In the genomic region with DNA sequence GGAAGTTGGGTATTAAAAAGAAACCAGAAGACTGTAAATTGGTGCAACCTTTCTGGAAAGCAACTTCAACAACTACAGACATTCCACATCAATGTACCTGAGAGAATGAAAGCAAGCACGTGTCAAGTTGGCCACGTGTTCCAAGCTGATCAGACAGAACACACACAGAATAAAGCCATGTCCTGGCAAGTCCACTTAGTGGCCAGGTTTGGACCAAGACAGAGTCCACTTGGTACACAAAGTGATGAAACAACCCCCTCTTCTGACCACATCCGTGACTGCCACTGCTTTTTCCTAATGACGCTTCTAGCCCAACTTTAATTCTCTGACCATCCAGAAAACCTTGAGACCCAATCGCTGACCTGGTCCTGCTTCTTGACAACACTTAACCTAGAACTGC, we compare ENCODE assay signal across 8 cellular contexts.
DNase-seq lines count a peak whose midpoint lies in the region; ATAC-seq, FAIRE-seq and TF ChIP-seq lines count a peak whose summit lies in the region.

No MANE protein-coding gene starts in this region.

- intact Hi-C loops in body of pancreas (cut with DNase I), result loop anchor here (2.0 to 10.0 kb wide), 3 partner anchors 68 to 246 kb away; no protein-coding TSS in a partner anchor
- intact Hi-C loops in HepG2 (cut with micrococcal nuclease; ENCODE audit: unreplicated experiment), result loop anchor here (1.0 kb wide), 2 partner anchors 77 to 244 kb away; no protein-coding TSS in a partner anchor

- BruUV-seq in HepG2 (replicated peaks; lab: Mats Ljungman, UMichigan), result no TSS peak

- H3K4me3 ChIP-seq in body of pancreas (no peak overlapping the region), HepG2 (replicated peaks in 1 of 3; ENCODE audit: insufficient read depth in 1 of 3, low read depth in 2 of 3, low read length in 3 of 3) (no peak overlapping the region)

- H3K4me2 ChIP-seq in HepG2 (ENCODE audit: low read depth, low read length), result no peak overlapping the region

- WGBS in body of pancreas, 2 donors, result 35 to 39% methylated on average over 5 of the region's 5 CpGs
- 9% methylated on average over 5 of the region's 5 CpGs for WGBS in HepG2 (ENCODE audit: low lambda C conversion rate)

- no peaks in the 10 kb centered on the region for H4K20me1 ChIP-seq in HepG2 (ENCODE audit: insufficient read depth, low read length)

- H3K79me2 ChIP-seq in HepG2 (ENCODE audit: insufficient read depth, low read length), result no peaks in the 10 kb centered on the region

- POLR2A ChIA-PET in HEK293T (lab: Yijun Ruan, JAX) (no interaction called here), HepG2 (lab: Yijun Ruan, JAX) (no interaction called here)

- no peak overlapping the region for H3K27ac ChIP-seq in body of pancreas
- H3K27ac ChIP-seq in HepG2 (ENCODE audit: extremely low read length, insufficient read depth, low read length), result no peak overlapping the region

- H3K9me3 ChIP-seq in body of pancreas, result no peaks in the 10 kb centered on the region
- no peaks in the 10 kb centered on the region for H3K9me3 ChIP-seq in HepG2 (ENCODE audit: low read length)

- H3K27me3 ChIP-seq in body of pancreas (no peaks in the 10 kb centered on the region), HepG2 (ENCODE audit: control insufficient read depth in 1 of 2, insufficient read depth in 2 of 2, low read length in 2 of 2) (no peaks in the 10 kb centered on the region)

- peak; percentile 94 for TF ChIP-seq RAD21 in HepG2 (CRISPR knock-in tag; IDR thresholded peaks at IDR 0.05)

- FAIRE-seq in HepG2 (lab: Jason Lieb, UNC), result peak; percentile 83

- H3K36me3 ChIP-seq in body of pancreas (replicated peaks in 1 of 2; ENCODE audit: insufficient read depth in 1 of 2, low read depth in 2 of 2) (peaks cover 0 to 1% of the 10 kb centered on the region in 2 donors), HepG2 (replicated peaks in 1 of 2; ENCODE audit: control insufficient read depth in 1 of 2, insufficient read depth in 2 of 2, low read length in 2 of 2) (no peaks in the 10 kb centered on the region)

- no peak overlapping the region for H3K9ac ChIP-seq in HepG2 (ENCODE audit: insufficient read depth, low read depth, low read length)

- in situ Hi-C loops in HepG2 (cut with HindIII; ENCODE audit: extremely low pct_ligation_motif_present, low pct_unique_long_range_greater_than_20kb), result loop anchor here (5.0 kb wide), 2 partner anchors 76 to 241 kb away; no protein-coding TSS in a partner anchor

- H3K4me1 ChIP-seq in body of pancreas, result peaks cover 24% of the 10 kb centered on the region
- H3K4me1 ChIP-seq in HepG2 (ENCODE audit: insufficient read depth, low read length), result peaks cover 19% of the 10 kb centered on the region

- TF ChIP-seq EP300 in HepG2 (IDR thresholded peaks at IDR 0.05; ENCODE audit: low read depth in 2 of 2, low read length in 2 of 2) (no peak), HepG2 (CRISPR knock-in tag; IDR thresholded peaks at IDR 0.05; ENCODE audit: borderline replicate concordance) (no peak)

- DNase-seq in AG20443 (ENCODE audit: low spot score) (peak; percentile 64), HEK293T (ENCODE audit: extremely low spot score) (peak; percentile 39), body of pancreas (peak; percentile 51 to 68 (median 60)), HepG2 (ENCODE audit: low spot score) (peak; percentile 80), NCI-H345 (lab: John Stamatoyannopoulos, UW) (no peak), NOMO-1 treated with DMSO at 0.1 percent for 48 hours (lab: John Stamatoyannopoulos, UW; ENCODE audit: unreplicated experiment) (no peak)

- no peak for TF ChIP-seq POLR2A in body of pancreas (IDR thresholded peaks at IDR 0.05)
- TF ChIP-seq POLR2A in HepG2 (IDR thresholded peaks at IDR 0.05; ENCODE audit: insufficient read depth in 1 of 2, low read depth in 2 of 2, low read length in 2 of 2), result no peak

- no peak overlapping the region for H2AFZ ChIP-seq in HepG2 (ENCODE audit: low read length)

- CTCF ChIA-PET in HEK293T (lab: Yijun Ruan, JAX), result interaction anchor here (0.5 to 2.0 kb wide), 7 partner anchors 9 to 245 kb away, joined by 3 to 10 read pairs (median 4); no protein-coding TSS in a partner anchor
- CTCF ChIA-PET in HepG2 (lab: Yijun Ruan, JAX; ENCODE audit: low intra/inter-chr PET ratio, low total read pairs), result interaction anchor here (1.2 to 4.2 kb wide), 3 partner anchors 77 to 245 kb away, joined by 5 to 57 read pairs (median 9); no protein-coding TSS in a partner anchor

- peak; percentile 48 for ATAC-seq in body of pancreas
- peak; percentile 96 for ATAC-seq in HepG2
- no peak for ATAC-seq in HG02763 (IDR thresholded peaks at IDR 0.05; ENCODE audit: unreplicated experiment)
- ATAC-seq in HG03139 (IDR thresholded peaks at IDR 0.05; ENCODE audit: unreplicated experiment), result no peak

- TF ChIP-seq CTCF in body of pancreas (IDR thresholded peaks at IDR 0.05) (peak in 6 of 7 experiments; percentile 22 to 70 (median 66)), HepG2 (CRISPR knock-in tag; IDR thresholded peaks at IDR 0.05) (peak; percentile 94)

TF ChIP-seq in HEK293T, 16 proteins besides CTCF, POLR2A, EP300 and RAD21:
- TF ChIP-seq, protein P1, sequence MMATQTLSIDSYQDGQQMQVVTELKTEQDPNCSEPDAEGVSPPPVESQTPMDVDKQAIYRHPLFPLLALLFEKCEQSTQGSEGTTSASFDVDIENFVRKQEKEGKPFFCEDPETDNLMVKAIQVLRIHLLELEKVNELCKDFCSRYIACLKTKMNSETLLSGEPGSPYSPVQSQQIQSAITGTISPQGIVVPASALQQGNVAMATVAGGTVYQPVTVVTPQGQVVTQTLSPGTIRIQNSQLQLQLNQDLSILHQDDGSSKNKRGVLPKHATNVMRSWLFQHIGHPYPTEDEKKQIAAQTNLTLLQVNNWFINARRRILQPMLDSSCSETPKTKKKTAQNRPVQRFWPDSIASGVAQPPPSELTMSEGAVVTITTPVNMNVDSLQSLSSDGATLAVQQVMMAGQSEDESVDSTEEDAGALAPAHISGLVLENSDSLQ (IDR thresholded peaks at IDR 0.05), result no peak
- no peak for TF ChIP-seq LEF1 (IDR thresholded peaks at IDR 0.05; ENCODE audit: borderline replicate concordance)
- TF ChIP-seq ZNF384 (IDR thresholded peaks at IDR 0.05), result no peak
- TF ChIP-seq ARNT (IDR thresholded peaks at IDR 0.05), result no peak
- TF ChIP-seq TARDBP (IDR thresholded peaks at IDR 0.05), result no peak
- TF ChIP-seq NFRKB (IDR thresholded peaks at IDR 0.05), result no peak
- TF ChIP-seq HDGF (IDR thresholded peaks at IDR 0.05; ENCODE audit: borderline replicate concordance), result no peak
- TF ChIP-seq FOXK2 (IDR thresholded peaks at IDR 0.05), result no peak
- no peak for TF ChIP-seq SP1 (IDR thresholded peaks at IDR 0.05)
- TF ChIP-seq CTBP1 (IDR thresholded peaks at IDR 0.05; ENCODE audit: borderline replicate concordance), result no peak
- no peak for TF ChIP-seq BHLHE40 (IDR thresholded peaks at IDR 0.05; ENCODE audit: borderline replicate concordance)
- no peak for TF ChIP-seq L3MBTL2 (conservative IDR thresholded peaks at IDR 0.05)
- TF ChIP-seq FOXA1 (IDR thresholded peaks at IDR 0.05), result no peak
- TF ChIP-seq ELF4 (IDR thresholded peaks at IDR 0.05), result no peak
- TF ChIP-seq SUZ12 (IDR thresholded peaks at IDR 0.05), result no peak
- TF ChIP-seq FOXM1 (IDR thresholded peaks at IDR 0.05; ENCODE audit: borderline replicate concordance), result no peak

TF ChIP-seq in HepG2, 621 proteins besides CTCF, POLR2A, EP300 and RAD21 (continues in another document):
- TF ChIP-seq IKZF4 (CRISPR knock-in tag; IDR thresholded peaks at IDR 0.05; ENCODE audit: borderline replicate concordance, low read depth, not compliant biosample characterization) (no peak), MIXL1 (CRISPR knock-in tag; IDR thresholded peaks at IDR 0.05) (peak; percentile 48; the same call in 1 of the 2 replicates), ZNF816 (CRISPR knock-in tag; IDR thresholded peaks at IDR 0.05; ENCODE audit: borderline replicate concordance) (no peak), ZNF598 (CRISPR knock-in tag; IDR thresholded peaks at IDR 0.05; ENCODE audit: borderline replicate concordance) (no peak), ZMYM4 (CRISPR knock-in tag; IDR thresholded peaks at IDR 0.05) (peak; percentile 52; the same call in 1 of the 2 replicates), RFXANK (CRISPR knock-in tag; IDR thresholded peaks at IDR 0.05) (no peak), CREB1 (IDR thresholded peaks at IDR 0.05) (0 out of 2 replicates have a peak, but pooled peaks have one; percentile 14), CREB1 (CRISPR knock-in tag; IDR thresholded peaks at IDR 0.05) (no peak), HDAC2 (CRISPR knock-in tag; IDR thresholded peaks at IDR 0.05) (peak; percentile 23; the same call in 1 of the 2 replicates)
- TF ChIP-seq, protein P2, sequence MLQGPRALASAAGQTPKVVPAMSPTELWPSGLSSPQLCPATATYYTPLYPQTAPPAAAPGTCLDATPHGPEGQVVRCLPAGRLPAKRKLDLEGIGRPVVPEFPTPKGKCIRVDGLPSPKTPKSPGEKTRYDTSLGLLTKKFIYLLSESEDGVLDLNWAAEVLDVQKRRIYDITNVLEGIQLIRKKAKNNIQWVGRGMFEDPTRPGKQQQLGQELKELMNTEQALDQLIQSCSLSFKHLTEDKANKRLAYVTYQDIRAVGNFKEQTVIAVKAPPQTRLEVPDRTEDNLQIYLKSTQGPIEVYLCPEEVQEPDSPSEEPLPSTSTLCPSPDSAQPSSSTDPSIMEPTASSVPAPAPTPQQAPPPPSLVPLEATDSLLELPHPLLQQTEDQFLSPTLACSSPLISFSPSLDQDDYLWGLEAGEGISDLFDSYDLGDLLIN (CRISPR knock-in tag; IDR thresholded peaks at IDR 0.05; ENCODE audit: borderline replicate concordance), result no peak
- TF ChIP-seq, protein P3, sequence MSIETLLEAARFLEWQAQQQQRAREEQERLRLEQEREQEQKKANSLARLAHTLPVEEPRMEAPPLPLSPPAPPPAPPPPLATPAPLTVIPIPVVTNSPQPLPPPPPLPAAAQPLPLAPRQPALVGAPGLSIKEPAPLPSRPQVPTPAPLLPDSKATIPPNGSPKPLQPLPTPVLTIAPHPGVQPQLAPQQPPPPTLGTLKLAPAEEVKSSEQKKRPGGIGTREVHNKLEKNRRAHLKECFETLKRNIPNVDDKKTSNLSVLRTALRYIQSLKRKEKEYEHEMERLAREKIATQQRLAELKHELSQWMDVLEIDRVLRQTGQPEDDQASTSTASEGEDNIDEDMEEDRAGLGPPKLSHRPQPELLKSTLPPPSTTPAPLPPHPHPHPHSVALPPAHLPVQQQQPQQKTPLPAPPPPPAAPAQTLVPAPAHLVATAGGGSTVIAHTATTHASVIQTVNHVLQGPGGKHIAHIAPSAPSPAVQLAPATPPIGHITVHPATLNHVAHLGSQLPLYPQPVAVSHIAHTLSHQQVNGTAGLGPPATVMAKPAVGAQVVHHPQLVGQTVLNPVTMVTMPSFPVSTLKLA (IDR thresholded peaks at IDR 0.05), result peak; percentile 72

Comparison
In these comparisons a context has a peak if more than half of its experiments do, and no peak if none do; other contexts are left out.
1. DNase-seq: peak in AG20443 (single experiment), HEK293T (single experiment), body of pancreas (4 of 4) and HepG2 (single experiment); none in NCI-H345 (single experiment) and NOMO-1 treated with DMSO at 0.1 percent for 48 hours (single experiment).
2. ATAC-seq: peak in body of pancreas (single experiment) and HepG2 (single experiment); none in HG02763 (single experiment) and HG03139 (single experiment).